Comparison of ENCODE assay signal across 9 cellular contexts in the genomic region with DNA sequence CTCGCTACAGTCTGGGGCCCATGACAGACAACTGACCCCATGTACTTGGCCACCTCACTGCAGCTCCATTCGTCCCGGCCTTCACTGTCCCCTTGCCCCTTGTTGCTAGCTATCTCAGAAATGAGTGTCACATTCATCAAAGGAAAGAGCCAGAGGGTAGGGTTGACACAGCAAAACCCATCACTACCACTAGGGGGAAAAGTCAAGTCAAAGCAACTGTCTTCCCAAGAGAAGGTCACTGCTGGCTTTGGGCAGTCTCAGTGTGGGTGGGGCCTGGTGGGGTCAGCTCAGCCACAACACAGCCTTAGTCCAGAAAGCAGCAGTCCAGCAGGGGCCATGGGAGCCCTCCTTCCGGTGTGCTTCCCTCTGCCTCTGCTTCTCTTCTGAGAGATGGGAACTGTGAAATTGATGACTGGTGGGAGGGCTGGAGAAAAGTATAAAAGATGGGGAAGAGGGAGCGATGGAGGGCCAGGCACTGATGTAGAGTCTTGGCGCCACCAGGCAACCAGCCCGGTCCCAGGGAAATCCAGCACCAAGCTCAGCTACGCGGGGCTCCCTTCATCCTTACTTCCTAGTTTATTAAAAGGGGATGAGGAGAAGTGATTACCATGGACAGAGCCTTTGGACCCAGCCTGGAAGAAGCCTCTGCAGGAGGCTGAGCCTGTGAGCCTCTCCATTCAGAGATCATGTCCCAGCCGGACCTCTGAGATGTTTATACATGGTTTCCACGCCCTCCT. TPM values are rescaled to one million over a fixed set of nuclear protein-coding genes. Genes with fewer than 3 reads are reported as not detected.
A peak's percentile ranks its signal among the peaks of the same experiment; 100 is the strongest.
DNase-seq lines count a peak whose midpoint lies in the region; ATAC-seq and TF ChIP-seq lines count a peak whose summit lies in the region.
"Had no signal": no experiment of that assay in that cellular context is flagged by ENCODE, and none has a peak within 500 bp of the region (broad histone marks: within the 10 kb centered on the region; RNA-seq: fewer than 3 reads in every experiment).

No MANE protein-coding gene starts in this region.

- H3K27me3 Mint-ChIP-seq in activated T-helper 2 cell treated with anti-CD3 and anti-CD28 coated beads, Interferon-gamma antibody, Interleukin-2, Interleukin-4, amounts not matched to agents 10 μg/mL and 5 μg/mL and 100 μg/mL, durations not matched to agents 14 hours and 24 hours and 36 hours (ENCODE audit: low read depth), result peaks cover 7% of the 10 kb centered on the region

- H3K4me2 ChIP-seq in OCI-LY7 (ENCODE audit: low read length), result no peak overlapping the region

- H3K36me3 Mint-ChIP-seq in activated T-helper 2 cell treated with anti-CD3 and anti-CD28 coated beads, Interferon-gamma antibody, Interleukin-2, Interleukin-4, amounts not matched to agents 10 μg/mL and 5 μg/mL and 100 μg/mL, durations not matched to agents 14 hours and 24 hours and 36 hours (ENCODE audit: low read depth), result no peaks in the 10 kb centered on the region

- H3K36me3 ChIP-seq in OCI-LY7 (ENCODE audit: insufficient read depth, low read length), result no peaks in the 10 kb centered on the region

- no peaks in the 10 kb centered on the region for H3K9me2 ChIP-seq in OCI-LY7 (ENCODE audit: insufficient read depth, low read length)

- no TSS peak for BruUV-seq in OCI-LY7 (replicated peaks; lab: Mats Ljungman, UMichigan)

- no peaks in the 10 kb centered on the region for H3K9me3 Mint-ChIP-seq in activated T-helper 2 cell treated with anti-CD3 and anti-CD28 coated beads, Interferon-gamma antibody, Interleukin-2, Interleukin-4, amounts not matched to agents 10 μg/mL and 5 μg/mL and 100 μg/mL, durations not matched to agents 14 hours and 24 hours and 36 hours

- peaks cover 2% of the 10 kb centered on the region for H3K4me1 Mint-ChIP-seq in activated T-helper 2 cell treated with anti-CD3 and anti-CD28 coated beads, Interferon-gamma antibody, Interleukin-2, Interleukin-4, amounts not matched to agents 10 μg/mL and 5 μg/mL and 100 μg/mL, durations not matched to agents 14 hours and 24 hours and 36 hours (ENCODE audit: low read depth)

- no peaks in the 10 kb centered on the region for H3K4me1 ChIP-seq in OCI-LY7 (ENCODE audit: insufficient read depth, low read length, poor library complexity, severe bottlenecking)

- intact Hi-C loops in OCI-LY7 (cut with micrococcal nuclease; ENCODE audit: unreplicated experiment) (no loop called here), head of caudate nucleus (cut with DNase I) (no loop called here)
- intact Hi-C loops in activated T-helper 2 cell treated with anti-CD3 and anti-CD28 coated beads, Interferon-gamma antibody, Interleukin-2, Interleukin-4, amounts not matched to agents 10 μg/mL and 5 μg/mL and 100 μg/mL, durations not matched to agents 14 hours and 24 hours and 36 hours (cut with micrococcal nuclease), result no loop called here

- no peaks in the 10 kb centered on the region for H4K20me1 ChIP-seq in OCI-LY7 (ENCODE audit: insufficient read depth, low read length)

- DNase-seq in A172 (ENCODE audit: low spot score), result peak; percentile 6
- DNase-seq in GM10248 (ENCODE audit: extremely low spot score), result peak; percentile 37
- peak; percentile 9 for DNase-seq in OCI-LY7 (ENCODE audit: low spot score)
- DNase-seq in fibroblast of villous mesenchyme (ENCODE audit: low read depth), result no peak
- DNase-seq in head of caudate nucleus, result no peak
- DNase-seq in NK-92 (lab: John Stamatoyannopoulos, UW; ENCODE audit: unreplicated experiment), result no peak
- no peak for DNase-seq in activated T-helper 2 cell treated with anti-CD3 and anti-CD28 coated beads, Interferon-gamma antibody, Interleukin-2, Interleukin-4, amounts not matched to agents 10 μg/mL and 5 μg/mL and 100 μg/mL, durations not matched to agents 14 hours and 24 hours and 36 hours (ENCODE audit: low spot score)

- CTCF ChIA-PET in GM10248 (lab: Yijun Ruan, JAX) (no interaction called here), OCI-LY7 (lab: Charles Lee; ENCODE audit: unreplicated experiment) (no interaction called here)

- POLR2A ChIA-PET in GM10248 (lab: Yijun Ruan, JAX) (no interaction called here), OCI-LY7 (lab: Charles Lee) (interaction anchor here (0.5 kb wide), 1 partner anchor 523 kb away, joined by 3 read pairs; no protein-coding TSS in a partner anchor)

- TF ChIP-seq CTCF in GM10248 (IDR thresholded peaks at IDR 0.05; ENCODE audit: control extremely low read depth, extremely low read depth, low read depth, missing control alignments) (no peak), OCI-LY7 (conservative IDR thresholded peaks at IDR 0.05; ENCODE audit: low read length) (peak; percentile 61), fibroblast of villous mesenchyme (IDR thresholded peaks at IDR 0.05; ENCODE audit: insufficient read depth, low read depth, low read length) (peak; percentile 41)

- no peak overlapping the region for H2AFZ ChIP-seq in OCI-LY7 (ENCODE audit: low read length)

- H3K27ac Mint-ChIP-seq in activated T-helper 2 cell treated with anti-CD3 and anti-CD28 coated beads, Interferon-gamma antibody, Interleukin-2, Interleukin-4, amounts not matched to agents 10 μg/mL and 5 μg/mL and 100 μg/mL, durations not matched to agents 14 hours and 24 hours and 36 hours, result no peak overlapping the region

- H3K4me3 ChIP-seq in OCI-LY7 (ENCODE audit: low read depth, low read length, poor library complexity, severe bottlenecking) (no peak overlapping the region), fibroblast of villous mesenchyme (ENCODE audit: low read depth, low read length) (no peak overlapping the region)
- H3K4me3 ChIP-seq: SK-N-MC had no signal

- ATAC-seq in GM19397 (IDR thresholded peaks at IDR 0.05; ENCODE audit: unreplicated experiment), result no peak

- no peak overlapping the region for H3K27ac ChIP-seq in OCI-LY7 (ENCODE audit: low read depth, low read length, poor library complexity, severe bottlenecking)
- H3K27ac ChIP-seq: SK-N-MC had no signal

- no peak overlapping the region for H3K4me3 Mint-ChIP-seq in activated T-helper 2 cell treated with anti-CD3 and anti-CD28 coated beads, Interferon-gamma antibody, Interleukin-2, Interleukin-4, amounts not matched to agents 10 μg/mL and 5 μg/mL and 100 μg/mL, durations not matched to agents 14 hours and 24 hours and 36 hours (ENCODE audit: low read depth)

- no peaks in the 10 kb centered on the region for H3K79me2 ChIP-seq in OCI-LY7 (ENCODE audit: insufficient read depth, low read depth, low read length)

- H3K9me3 ChIP-seq in OCI-LY7 (ENCODE audit: low read length), result no peaks in the 10 kb centered on the region

RNA-seq across cellular contexts. Expression of a gene that starts 58.0 kb away (rescaled TPM):
- total RNA-seq in A172 (2014; rRNA removed; shearing (Covaris generic)), result 0.22 and 0.36 TPM in 2 replicates
- not detected in 2 replicates for total RNA-seq in OCI-LY7 (2014; rRNA removed; shearing (Covaris generic))
- total RNA-seq in OCI-LY7 (2022) (not detected in 2 replicates), fibroblast of villous mesenchyme (under 0.01 TPM in 1 of 2 replicates, not detected in the other)
- total RNA-seq in activated T-helper 2 cell treated with anti-CD3 and anti-CD28 coated beads, Interferon-gamma antibody, Interleukin-2, Interleukin-4, amounts not matched to agents 10 μg/mL and 5 μg/mL and 100 μg/mL, durations not matched to agents 14 hours and 24 hours and 36 hours, result 0.14 and 0.21 TPM in 2 replicates

Comparison
In these comparisons a context has a peak if more than half of its experiments do, and no peak if none do; other contexts are left out.
1. DNase-seq: peak in A172 (single experiment), GM10248 (single experiment) and OCI-LY7 (single experiment); none in fibroblast of villous mesenchyme (single experiment), head of caudate nucleus (0 of 42), NK-92 (single experiment) and activated T-helper 2 cell treated with anti-CD3 and anti-CD28 coated beads, Interferon-gamma antibody, Interleukin-2, Interleukin-4, amounts not matched to agents 10 μg/mL and 5 μg/mL and 100 μg/mL, durations not matched to agents 14 hours and 24 hours and 36 hours (single experiment).